ENCODE assay signal across 19 cellular contexts in genomic region chr15:25890532-25890931, GRCh38.
"Had no signal": no experiment of that assay in that cellular context is flagged by ENCODE, and none has a peak within 500 bp of the region (broad histone marks: within the 10 kb centered on the region; RNA-seq: fewer than 3 reads in every experiment).

No MANE protein-coding gene starts in this region.

- H3K36me3 ChIP-seq: brain microvascular endothelial cell, lower lobe of right lung, neutrophil, right lobe of liver, suprapubic skin had no signal

- H3K27ac ChIP-seq: brain microvascular endothelial cell, lower lobe of right lung, neutrophil, psoas muscle, right lobe of liver, suprapubic skin had no signal

- H3K4me1 Mint-ChIP-seq: activated CD4-positive, alpha-beta T cell treated with anti-CD3 and anti-CD28 coated beads, Interleukin-2, amount 10 ng/mL, durations not matched to agents 7 days and 5 days; activated naive CD4-positive, alpha-beta T cell treated with anti-CD3 and anti-CD28 coated beads, Interleukin-2, amount 50 U/mL, for 24 hours; immature natural killer cell; naive thymus-derived CD4-positive, alpha-beta T cell; stimulated activated naive B cell treated with anti-CD40 and anti-IgM and Interleukin-4, amounts not matched to agents 10 μg/mL and 1 μg/mL and 100 μg/mL, for 72 hours had no signal

- H3K4me3 ChIP-seq: lower lobe of right lung, psoas muscle, right lobe of liver, suprapubic skin had no signal

- H3K4me1 ChIP-seq: right lobe of liver had no signal

- H3K4me3 Mint-ChIP-seq: activated CD4-positive, alpha-beta T cell treated with anti-CD3 and anti-CD28 coated beads, Interleukin-2, amount 10 ng/mL, durations not matched to agents 7 days and 5 days; activated naive CD4-positive, alpha-beta T cell treated with anti-CD3 and anti-CD28 coated beads, Interleukin-2, amount 50 U/mL, for 24 hours; dendritic cell treated with granulocyte-macrophage colony-stimulating factor and Interleukin-4, amounts not matched to agents 40 ng/mL and 50 ng/mL, for 4 days; immature natural killer cell; naive thymus-derived CD4-positive, alpha-beta T cell; stimulated activated naive B cell treated with anti-CD40 and anti-IgM and Interleukin-4, amounts not matched to agents 10 μg/mL and 1 μg/mL and 100 μg/mL, for 72 hours had no signal

- H3K27me3 ChIP-seq: brain microvascular endothelial cell, neutrophil, right lobe of liver, suprapubic skin had no signal

- H3K36me3 Mint-ChIP-seq: activated naive CD4-positive, alpha-beta T cell treated with anti-CD3 and anti-CD28 coated beads, Interleukin-2, amount 50 U/mL, for 24 hours; naive thymus-derived CD4-positive, alpha-beta T cell; stimulated activated naive B cell treated with anti-CD40 and anti-IgM and Interleukin-4, amounts not matched to agents 10 μg/mL and 1 μg/mL and 100 μg/mL, for 72 hours had no signal

- H3K27me3 Mint-ChIP-seq: activated naive CD4-positive, alpha-beta T cell treated with anti-CD3 and anti-CD28 coated beads, Interleukin-2, amount 50 U/mL, for 24 hours had no signal

- DNase-seq: activated CD4-positive, alpha-beta T cell treated with anti-CD3 and anti-CD28 coated beads, Interleukin-2, amount 10 ng/mL, durations not matched to agents 7 days and 5 days; activated CD4-positive, CD25-positive, alpha-beta regulatory T cell; amniotic stem cell; brain microvascular endothelial cell; foreskin fibroblast; immature natural killer cell; left cardiac atrium; lower lobe of right lung; midbrain; naive thymus-derived CD4-positive, alpha-beta T cell; psoas muscle; right lobe of liver; stimulated activated CD4-positive, alpha-beta T cell treated with anti-CD3 and anti-CD28 coated beads, Interleukin-2, amount 100 ng/mL, for 24 hours; stimulated activated naive B cell treated with anti-CD40 and anti-IgM and Interleukin-4, amounts not matched to agents 10 μg/mL and 1 μg/mL and 100 μg/mL, for 72 hours had no signal

- ATAC-seq: naive thymus-derived CD4-positive, alpha-beta T cell; right lobe of liver; stimulated activated naive B cell treated with anti-CD40 and anti-IgM and Interleukin-4, amounts not matched to agents 10 μg/mL and 1 μg/mL and 100 μg/mL, for 72 hours had no signal

- H3K27ac Mint-ChIP-seq: activated CD4-positive, alpha-beta T cell treated with anti-CD3 and anti-CD28 coated beads, Interleukin-2, amount 10 ng/mL, durations not matched to agents 7 days and 5 days; activated T-helper 2 cell treated with anti-CD3 and anti-CD28 coated beads, Interferon-gamma antibody, Interleukin-2, Interleukin-4, amounts not matched to agents 10 μg/mL and 5 μg/mL and 100 μg/mL, durations not matched to agents 14 hours and 24 hours and 36 hours; dendritic cell treated with granulocyte-macrophage colony-stimulating factor and Interleukin-4, amounts not matched to agents 40 ng/mL and 50 ng/mL, for 4 days; immature natural killer cell; naive thymus-derived CD4-positive, alpha-beta T cell; stimulated activated naive B cell treated with anti-CD40 and anti-IgM and Interleukin-4, amounts not matched to agents 10 μg/mL and 1 μg/mL and 100 μg/mL, for 72 hours had no signal

- H3K9me3 Mint-ChIP-seq: activated CD4-positive, alpha-beta T cell treated with anti-CD3 and anti-CD28 coated beads, Interleukin-2, amount 10 ng/mL, durations not matched to agents 7 days and 5 days; activated naive CD4-positive, alpha-beta T cell treated with anti-CD3 and anti-CD28 coated beads, Interleukin-2, amount 50 U/mL, for 24 hours; activated T-helper 2 cell treated with anti-CD3 and anti-CD28 coated beads, Interferon-gamma antibody, Interleukin-2, Interleukin-4, amounts not matched to agents 10 μg/mL and 5 μg/mL and 100 μg/mL, durations not matched to agents 14 hours and 24 hours and 36 hours; stimulated activated naive B cell treated with anti-CD40 and anti-IgM and Interleukin-4, amounts not matched to agents 10 μg/mL and 1 μg/mL and 100 μg/mL, for 72 hours had no signal

- H3K9me3 ChIP-seq: lower lobe of right lung, neutrophil, psoas muscle, right lobe of liver, suprapubic skin had no signal
